17 cellular contexts compared by ENCODE assay signal in the genomic region with DNA sequence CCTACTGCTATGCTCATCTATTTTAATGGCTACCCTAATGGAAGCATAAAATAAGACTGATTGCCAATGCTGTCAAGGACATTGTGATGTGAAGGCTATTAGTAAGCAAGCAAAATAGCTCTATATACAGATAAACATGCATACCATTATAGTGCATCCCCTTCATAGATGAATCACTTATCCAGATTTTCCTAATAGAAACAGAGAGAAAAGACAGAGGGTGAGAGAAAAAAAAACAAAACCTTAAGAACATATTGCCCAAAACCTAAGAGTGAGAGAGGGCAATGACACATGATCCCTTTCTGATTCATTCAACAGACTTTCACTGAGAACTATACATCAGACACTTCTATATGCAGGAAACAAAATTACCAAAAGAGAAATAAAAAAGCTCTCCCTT.
DNase-seq lines count a peak whose midpoint lies in the region; ATAC-seq and TF ChIP-seq lines count a peak whose summit lies in the region.
"Had no signal": no experiment of that assay in that cellular context is flagged by ENCODE, and none has a peak within 500 bp of the region (broad histone marks: within the 10 kb centered on the region; RNA-seq: fewer than 3 reads in every experiment).

No MANE protein-coding gene starts in this region.

- H3K9ac ChIP-seq in mammary epithelial cell (ENCODE audit: insufficient read depth, low read length) (no peak overlapping the region), smooth muscle cell (ENCODE audit: low read depth) (no peak overlapping the region)
- H3K9ac ChIP-seq: BLaER1 had no signal

- H4K20me1 ChIP-seq in mammary epithelial cell (ENCODE audit: insufficient read depth, low read length) (no peaks in the 10 kb centered on the region), smooth muscle cell (ENCODE audit: low read depth) (no peaks in the 10 kb centered on the region)
- H4K20me1 ChIP-seq: BLaER1 had no signal

- peaks cover 5% of the 10 kb centered on the region for H3K9me3 ChIP-seq in mammary epithelial cell (replicated peaks; ENCODE audit: insufficient read depth, low read length)
- H3K9me3 ChIP-seq in smooth muscle cell (replicated peaks; ENCODE audit: low read depth): no peaks in the 10 kb centered on the region
- H3K9me3 ChIP-seq: BLaER1, Caco-2, HAP-1 had no signal

- H2AFZ ChIP-seq in mammary epithelial cell (ENCODE audit: low read depth, low read length) (no peak overlapping the region), smooth muscle cell (ENCODE audit: low read depth) (no peak overlapping the region)

- no peaks in the 10 kb centered on the region for H3K27me3 ChIP-seq in mammary epithelial cell (ENCODE audit: insufficient read depth, low read length)
- H3K27me3 ChIP-seq in smooth muscle cell (ENCODE audit: low read depth): no peaks in the 10 kb centered on the region
- H3K27me3 ChIP-seq: BLaER1 had no signal

- H3K36me3 ChIP-seq in mammary epithelial cell (ENCODE audit: insufficient read depth, low read length) (no peaks in the 10 kb centered on the region), smooth muscle cell (ENCODE audit: low read depth) (no peaks in the 10 kb centered on the region)
- H3K36me3 ChIP-seq: BLaER1, HAP-1 had no signal

- H3K27ac ChIP-seq in mammary epithelial cell (ENCODE audit: insufficient read depth, low read depth, low read length) (no peak overlapping the region), smooth muscle cell (ENCODE audit: low read depth) (no peak overlapping the region)
- H3K27ac ChIP-seq: BLaER1 had no signal

- H3K4me3 ChIP-seq in mammary epithelial cell (replicated peaks in 1 of 3; ENCODE audit: insufficient read depth in 1 of 3, low read depth in 2 of 3, low read length in 3 of 3) (no peak overlapping the region), foreskin fibroblast (ENCODE audit: low read depth in 1 of 2, low read length in 2 of 2) (no peak overlapping the region), smooth muscle cell (no peak overlapping the region)
- H3K4me3 ChIP-seq: BLaER1, GM12878, HAP-1 had no signal

- no peak for ATAC-seq in GM18520 (IDR thresholded peaks at IDR 0.05; ENCODE audit: unreplicated experiment)
- no peak for ATAC-seq in activated CD8-positive, alpha-beta memory T cell treated with anti-CD3 and anti-CD28 coated beads, Interleukin-2, amount 10 ng/mL, durations not matched to agents 7 days and 5 days
- ATAC-seq: GM12878, HepG2 had no signal

- H3K27me3 Mint-ChIP-seq in MCF 10A (ENCODE audit: insufficient read depth, unreplicated experiment): no peaks in the 10 kb centered on the region
- H3K27me3 Mint-ChIP-seq in activated CD8-positive, alpha-beta memory T cell treated with anti-CD3 and anti-CD28 coated beads, Interleukin-2, amount 10 ng/mL, durations not matched to agents 7 days and 5 days: no peaks in the 10 kb centered on the region
- H3K27me3 Mint-ChIP-seq: CD8-positive, alpha-beta memory T cell had no signal

- H3K4me1 ChIP-seq in mammary epithelial cell (ENCODE audit: insufficient read depth, low read length): no peaks in the 10 kb centered on the region
- no peaks in the 10 kb centered on the region for H3K4me1 ChIP-seq in smooth muscle cell (ENCODE audit: low read depth)

- no peaks in the 10 kb centered on the region for H3K36me3 Mint-ChIP-seq in MCF 10A (ENCODE audit: insufficient read depth, unreplicated experiment)
- H3K36me3 Mint-ChIP-seq in activated CD8-positive, alpha-beta memory T cell treated with anti-CD3 and anti-CD28 coated beads, Interleukin-2, amount 10 ng/mL, durations not matched to agents 7 days and 5 days: no peaks in the 10 kb centered on the region
- H3K36me3 Mint-ChIP-seq: CD8-positive, alpha-beta memory T cell had no signal

- dilution Hi-C loops in mammary epithelial cell (cut with HindIII; ENCODE audit: low sequenced_read_pairs): no loop called here

- no peaks in the 10 kb centered on the region for H3K79me2 ChIP-seq in mammary epithelial cell (ENCODE audit: insufficient read depth, low read length)
- no peaks in the 10 kb centered on the region for H3K79me2 ChIP-seq in smooth muscle cell (ENCODE audit: low read depth)

- peak; percentile 22 for DNase-seq in MCF 10A (ENCODE audit: unreplicated experiment)
- no peak for DNase-seq in mammary epithelial cell
- peak; percentile 57 for DNase-seq in amniotic epithelial cell (ENCODE audit: low read depth)
- peak; percentile 7 to 12 for DNase-seq in foreskin fibroblast
- no peak for DNase-seq in smooth muscle cell (lab: John Stamatoyannopoulos, UW; ENCODE audit: unreplicated experiment)
- no peak for DNase-seq in activated CD8-positive, alpha-beta memory T cell treated with anti-CD3 and anti-CD28 coated beads, Interleukin-2, amount 10 ng/mL, durations not matched to agents 7 days and 5 days
- DNase-seq in NCI-H446 (lab: John Stamatoyannopoulos, UW): no peak
- DNase-seq: 8988T; AML-193; Caco-2; CD8-positive, alpha-beta memory T cell; DND-41 had no signal

- CTCF ChIA-PET in MCF 10A (lab: Yijun Ruan, JAX): no interaction called here
- CTCF ChIA-PET in mammary epithelial cell (lab: Charles Lee; ENCODE audit: low non-redundant PET): no interaction called here
- CTCF ChIA-PET in activated CD8-positive, alpha-beta memory T cell treated with anti-CD3 and anti-CD28 coated beads, Interleukin-2, amount 10 ng/mL, durations not matched to agents 7 days and 5 days (lab: Charles Lee): no interaction called here

- H3F3A ChIP-seq in smooth muscle cell (ENCODE audit: low read depth): no peaks in the 10 kb centered on the region

- no peak overlapping the region for H3K4me2 ChIP-seq in mammary epithelial cell (ENCODE audit: insufficient read depth, low read depth, low read length)
- peak overlapping the region; percentile 35 for H3K4me2 ChIP-seq in smooth muscle cell
- H3K4me2 ChIP-seq: BLaER1 had no signal

- intact Hi-C loops in MCF 10A (cut with micrococcal nuclease) (no loop called here), mammary epithelial cell (cut with micrococcal nuclease) (no loop called here)

- H3K4me1 Mint-ChIP-seq in MCF 10A (ENCODE audit: insufficient read depth, unreplicated experiment): no peaks in the 10 kb centered on the region
- H3K4me1 Mint-ChIP-seq in activated CD8-positive, alpha-beta memory T cell treated with anti-CD3 and anti-CD28 coated beads, Interleukin-2, amount 10 ng/mL, durations not matched to agents 7 days and 5 days: no peaks in the 10 kb centered on the region
- H3K4me1 Mint-ChIP-seq: CD8-positive, alpha-beta memory T cell had no signal

- in situ Hi-C loops in mammary epithelial cell (cut with MboI; ENCODE audit: low sequenced_read_pairs in 2 of 2): no loop called here

- H3K27ac Mint-ChIP-seq in MCF 10A (ENCODE audit: low read depth, unreplicated experiment): no peak overlapping the region
- no peak overlapping the region for H3K27ac Mint-ChIP-seq in activated CD8-positive, alpha-beta memory T cell treated with anti-CD3 and anti-CD28 coated beads, Interleukin-2, amount 10 ng/mL, durations not matched to agents 7 days and 5 days
- H3K27ac Mint-ChIP-seq: CD8-positive, alpha-beta memory T cell had no signal

- H3K9me3 Mint-ChIP-seq in MCF 10A (ENCODE audit: unreplicated experiment): no peaks in the 10 kb centered on the region
- peaks cover 15% of the 10 kb centered on the region for H3K9me3 Mint-ChIP-seq in activated CD8-positive, alpha-beta memory T cell treated with anti-CD3 and anti-CD28 coated beads, Interleukin-2, amount 10 ng/mL, durations not matched to agents 7 days and 5 days (ENCODE audit: low read depth)

- no peak overlapping the region for H3K4me3 Mint-ChIP-seq in MCF 10A (ENCODE audit: unreplicated experiment)
- no peak overlapping the region for H3K4me3 Mint-ChIP-seq in activated CD8-positive, alpha-beta memory T cell treated with anti-CD3 and anti-CD28 coated beads, Interleukin-2, amount 10 ng/mL, durations not matched to agents 7 days and 5 days
- H3K4me3 Mint-ChIP-seq: CD8-positive, alpha-beta memory T cell had no signal

- TF ChIP-seq CTCF in MCF 10A (IDR thresholded peaks at IDR 0.05; ENCODE audit: unreplicated experiment) (no peak), mammary epithelial cell (conservative IDR thresholded peaks at IDR 0.05 in 1 of 2, IDR thresholded peaks at IDR 0.05 in 1 of 2; ENCODE audit: extremely low read depth in 1 of 2, insufficient read depth in 1 of 2, low read depth in 1 of 2, low read length in 2 of 2) (no peak), foreskin fibroblast (IDR thresholded peaks at IDR 0.05; ENCODE audit: low read depth, low read length) (no peak), smooth muscle cell (IDR thresholded peaks at IDR 0.05; ENCODE audit: borderline replicate concordance, insufficient read depth, poor library complexity, severe bottlenecking) (no peak)

- POLR2A ChIA-PET in MCF 10A (lab: Yijun Ruan, JAX): no interaction called here

- BruUV-seq in MCF 10A (replicated peaks; lab: Mats Ljungman, UMichigan) (no TSS peak), mammary epithelial cell (replicated peaks; lab: Mats Ljungman, UMichigan) (no TSS peak)

Comparison
In these comparisons a context has a peak if more than half of its experiments do, and no peak if none do; other contexts are left out.
1. DNase-seq: peak in MCF 10A (single experiment), amniotic epithelial cell (single experiment) and foreskin fibroblast (2 of 2); none in mammary epithelial cell (single experiment), smooth muscle cell (single experiment), activated CD8-positive, alpha-beta memory T cell treated with anti-CD3 and anti-CD28 coated beads, Interleukin-2, amount 10 ng/mL, durations not matched to agents 7 days and 5 days (single experiment) and NCI-H446 (0 of 2).